15 cellular contexts compared by ENCODE assay signal in genomic region chr12:21831671-21832357, GRCh38. TPM values are rescaled to one million over a fixed set of nuclear protein-coding genes. Genes with fewer than 3 reads are reported as not detected.
DNase-seq lines count a peak whose midpoint lies in the region; TF ChIP-seq lines count a peak whose summit lies in the region.
"Had no signal": no experiment of that assay in that cellular context is flagged by ENCODE, and none has a peak within 500 bp of the region (broad histone marks: within the 10 kb centered on the region; RNA-seq: fewer than 3 reads in every experiment).

No MANE protein-coding gene starts in this region.

- no peak for TF ChIP-seq CTCF in glutamatergic neuron (IDR thresholded peaks at IDR 0.05; ENCODE audit: partially characterized antibody, unreplicated experiment)
- TF ChIP-seq CTCF in ovary (IDR thresholded peaks at IDR 0.05): no peak
- no peak for TF ChIP-seq CTCF in uterus (IDR thresholded peaks at IDR 0.05)

- no peak for TF ChIP-seq POLR2A in ovary (IDR thresholded peaks at IDR 0.05)
- TF ChIP-seq POLR2A in uterus (IDR thresholded peaks at IDR 0.05): no peak

- H3K4me1 ChIP-seq in ovary (ENCODE audit: insufficient read depth) (peaks cover 18% of the 10 kb centered on the region), uterus (peaks cover 0 to 13% of the 10 kb centered on the region in 2 donors)

- H3K27ac ChIP-seq in ovary (peak overlapping the region; percentile 16 to 54), uterus (peak overlapping the region; percentile 91 to 95)

- H3K27ac Mint-ChIP-seq in glutamatergic neuron (ENCODE audit: unreplicated experiment): peak overlapping the region; percentile 4
- H3K27ac Mint-ChIP-seq: activated T-cell treated with anti-CD3 and anti-CD28 coated beads, Interleukin-2, amount 50 U/mL, for 72 hours had no signal

- no peak overlapping the region for H3K4me3 Mint-ChIP-seq in glutamatergic neuron (ENCODE audit: unreplicated experiment)
- H3K4me3 Mint-ChIP-seq: activated T-cell treated with anti-CD3 and anti-CD28 coated beads, Interleukin-2, amount 50 U/mL, for 72 hours had no signal

- peaks cover 3% of the 10 kb centered on the region for H3K36me3 Mint-ChIP-seq in glutamatergic neuron (ENCODE audit: unreplicated experiment)

- no peak for TF ChIP-seq EP300 in ovary (IDR thresholded peaks at IDR 0.05)

- intact Hi-C loops in ovary (cut with DNase I) (loop anchor here in 2 of 4 donors (10.0 kb wide), 1 partner anchor 57 kb away; the partner anchor contains the start of gene KCNJ8 (in 2 of the 2)), uterus (cut with DNase I; ENCODE audit: low total_unique reads) (loop anchor here (10.0 kb wide), 1 partner anchor 113 kb away; the partner anchor contains the start of gene ABCC9)

- H3K27me3 ChIP-seq in ovary: no peaks in the 10 kb centered on the region
- no peaks in the 10 kb centered on the region for H3K27me3 ChIP-seq in uterus

- whole genome bisulfite sequencing in ovary, 3 donors: 28 to 37% (median 34%) methylated on average over 6 of the region's 6 CpGs

- H3K9me3 ChIP-seq in ovary (no peaks in the 10 kb centered on the region), uterus (no peaks in the 10 kb centered on the region)

- no peaks in the 10 kb centered on the region for H3K36me3 ChIP-seq in ovary
- H3K36me3 ChIP-seq in uterus: no peaks in the 10 kb centered on the region

- H3K4me1 Mint-ChIP-seq in glutamatergic neuron (ENCODE audit: low read depth, unreplicated experiment): peaks cover 14% of the 10 kb centered on the region

- H3K27me3 Mint-ChIP-seq in glutamatergic neuron (ENCODE audit: unreplicated experiment): peaks cover 3% of the 10 kb centered on the region

- H3K4me3 ChIP-seq in ovary: no peak overlapping the region
- H3K4me3 ChIP-seq in uterus: no peak overlapping the region

- peak; percentile 17 for DNase-seq in astrocyte of the hippocampus (ENCODE audit: low read depth, low spot score)
- no peak for DNase-seq in glutamatergic neuron
- peak; percentile 30 to 69 (median 56) for DNase-seq in ovary
- peak; percentile 77 to 88 for DNase-seq in uterus
- DNase-seq in NCI-H2081 treated with DMSO at 0.1 percent for 48 hours (lab: John Stamatoyannopoulos, UW): no peak
- no peak for DNase-seq in activated T-cell treated with anti-CD3 and anti-CD28 coated beads, Interleukin-2, amount 50 U/mL, for 1 hour
- no peak for DNase-seq in iPS-NIHi7 (ENCODE audit: extremely low spot score)
- DNase-seq: activated CD4-positive, CD25-positive, alpha-beta regulatory T cell; activated T-cell treated with anti-CD3 and anti-CD28 coated beads, Interleukin-2, amount 50 U/mL, for 72 hours; Calu3; central memory CD4-positive, alpha-beta T cell; NCI-H1694 treated with DMSO at 0.1 percent for 48 hours; NCI-H774; stimulated activated CD4-positive, alpha-beta T cell treated with anti-CD3 and anti-CD28 coated beads, Interleukin-12 subunit alpha, Interleukin-12 subunit beta, amount 100 ng/mL, for 4 hours had no signal

- peaks cover 3% of the 10 kb centered on the region for H3K9me3 Mint-ChIP-seq in glutamatergic neuron (ENCODE audit: unreplicated experiment)
- H3K9me3 Mint-ChIP-seq: activated T-cell treated with anti-CD3 and anti-CD28 coated beads, Interleukin-2, amount 50 U/mL, for 72 hours had no signal

RNA-seq across cellular contexts. Expression of gene KCNJ8, which starts 57.3 kb away (rescaled TPM):
- total RNA-seq in glutamatergic neuron (ENCODE audit: unreplicated experiment) (0.66 TPM), ovary (10 to 100 TPM; 13.0 to 32.5 (median 17.4) TPM), uterus (10 to 100 TPM in 2 of 4 donors, 1 to 10 TPM in 2; 6.1 to 44.9 (median 13.0) TPM)
- 10 to 100 TPM; 15.2 to 21.2 TPM for polyA plus RNA-seq in ovary
- total RNA-seq: activated T-cell treated with anti-CD3 and anti-CD28 coated beads, Interleukin-2, amount 50 U/mL, for 72 hours; Calu3; SK-MEL-5 had no signal

Comparison
In these comparisons a context has a peak if more than half of its experiments do, and no peak if none do; other contexts are left out.
1. DNase-seq: peak in astrocyte of the hippocampus (single experiment), ovary (5 of 5) and uterus (2 of 2); none in glutamatergic neuron (single experiment), NCI-H2081 treated with DMSO at 0.1 percent for 48 hours (single experiment), activated T-cell treated with anti-CD3 and anti-CD28 coated beads, Interleukin-2, amount 50 U/mL, for 1 hour (single experiment) and iPS-NIHi7 (single experiment).